Comparison of ENCODE assay signal across 19 cellular contexts in genomic region chr6:21902766-21903165, GRCh38.
"Had no signal": no experiment of that assay in that cellular context is flagged by ENCODE, and none has a peak within 500 bp of the region (broad histone marks: within the 10 kb centered on the region; RNA-seq: fewer than 3 reads in every experiment).

No MANE protein-coding gene starts in this region.

- H3K4me3 Mint-ChIP-seq: central memory CD8-positive, alpha-beta T cell; natural killer cell; stimulated activated naive CD8-positive, alpha-beta T cell treated with anti-CD3 and anti-CD28 coated beads, Interleukin-15, amount 100 ng/mL, for 72 hours; T-helper 1 cell treated with Interleukin-12 subunit alpha and Interleukin-12 subunit beta and Interleukin-4 antibody, amounts not matched to agents 30 μg/mL and 1 μg/mL, for 36 hours had no signal

- H3K36me3 ChIP-seq: colonic mucosa, gastrocnemius medialis, heart left ventricle, right lobe of liver, upper lobe of left lung had no signal

- H3K4me1 Mint-ChIP-seq: central memory CD8-positive, alpha-beta T cell; natural killer cell; stimulated activated naive CD8-positive, alpha-beta T cell treated with anti-CD3 and anti-CD28 coated beads, Interleukin-15, amount 100 ng/mL, for 72 hours had no signal

- H3K4me1 ChIP-seq: colonic mucosa, gastrocnemius medialis, heart left ventricle, right lobe of liver, upper lobe of left lung had no signal

- H3K27ac ChIP-seq: colonic mucosa, gastrocnemius medialis, heart left ventricle, right lobe of liver, upper lobe of left lung had no signal

- H3K4me3 ChIP-seq: colonic mucosa, gastrocnemius medialis, heart left ventricle, right lobe of liver, upper lobe of left lung had no signal

- ATAC-seq: gastrocnemius medialis; heart left ventricle; left ventricle myocardium superior; natural killer cell; right lobe of liver; stimulated activated naive CD8-positive, alpha-beta T cell treated with anti-CD3 and anti-CD28 coated beads, Interleukin-15, amount 100 ng/mL, for 72 hours had no signal

- H3K27me3 ChIP-seq: colonic mucosa, gastrocnemius medialis, heart left ventricle, right lobe of liver, upper lobe of left lung had no signal

- H3K9me3 ChIP-seq: colonic mucosa, gastrocnemius medialis, heart left ventricle, right lobe of liver, upper lobe of left lung had no signal

- H3K9me3 Mint-ChIP-seq: natural killer cell; stimulated activated naive CD8-positive, alpha-beta T cell treated with anti-CD3 and anti-CD28 coated beads, Interleukin-15, amount 100 ng/mL, for 72 hours had no signal

- H3K36me3 Mint-ChIP-seq: natural killer cell had no signal

- H3K27ac Mint-ChIP-seq: natural killer cell; stimulated activated naive CD8-positive, alpha-beta T cell treated with anti-CD3 and anti-CD28 coated beads, Interleukin-15, amount 100 ng/mL, for 72 hours; T-helper 1 cell treated with Interleukin-12 subunit alpha and Interleukin-12 subunit beta and Interleukin-4 antibody, amounts not matched to agents 30 μg/mL and 1 μg/mL, for 36 hours had no signal

- H3K27me3 Mint-ChIP-seq: central memory CD8-positive, alpha-beta T cell; stimulated activated naive CD8-positive, alpha-beta T cell treated with anti-CD3 and anti-CD28 coated beads, Interleukin-15, amount 100 ng/mL, for 72 hours had no signal

- DNase-seq: activated CD4-positive, alpha-beta T cell treated with anti-CD3 and anti-CD28 coated beads for 1 hour; activated CD8-positive, alpha-beta memory T cell treated with anti-CD3 and anti-CD28 coated beads for 24 hours; activated CD8-positive, alpha-beta memory T cell treated with anti-CD3 and anti-CD28 coated beads, Interleukin-2, amount 50 U/mL, for 48 hours; activated effector memory CD4-positive, alpha-beta T cell treated with Interleukin-2 at 50 U/mL for 16 hours; activated naive CD4-positive, alpha-beta T cell treated with anti-CD3 and anti-CD28 coated beads, Interleukin-2, amount 50 U/mL, for 16 hours; activated T-cell treated with anti-CD3 and anti-CD28 coated beads, Interleukin-2, amount 50 U/mL, for 48 hours; aorta; colonic mucosa; gastrocnemius medialis; heart left ventricle; left ventricle myocardium superior; natural killer cell; right lobe of liver; small intestine; stimulated activated CD4-positive, alpha-beta T cell treated with anti-CD3 and anti-CD28 coated beads, Interleukin-4, amount 100 ng/mL, for 1 hour; stimulated activated naive CD8-positive, alpha-beta T cell treated with anti-CD3 and anti-CD28 coated beads, Interleukin-15, amount 100 ng/mL, for 72 hours; upper lobe of left lung had no signal
